In genomic region chr10:63563623-63564022, GRCh38 we compare ENCODE assay signal across 20 cellular contexts.
"Had no signal": no experiment of that assay in that cellular context is flagged by ENCODE, and none has a peak within 500 bp of the region (broad histone marks: within the 10 kb centered on the region; RNA-seq: fewer than 3 reads in every experiment).

No MANE protein-coding gene starts in this region.

- H3K27ac ChIP-seq: body of pancreas, esophagus squamous epithelium, testis, upper lobe of left lung had no signal

- H3K36me3 Mint-ChIP-seq: stimulated activated memory B cell treated with anti-CD40 and anti-IgM and Interleukin-4, amounts not matched to agents 10 μg/mL and 1 μg/mL and 100 μg/mL, for 72 hours had no signal

- H3K27me3 ChIP-seq: body of pancreas, esophagus squamous epithelium, testis, upper lobe of left lung had no signal

- H3K9me3 Mint-ChIP-seq: activated naive CD8-positive, alpha-beta T cell treated with anti-CD3 and anti-CD28 coated beads, Interleukin-2, amount 10 ng/mL, durations not matched to agents 7 days and 5 days; activated T-helper 2 cell treated with anti-CD3 and anti-CD28 coated beads, Interferon-gamma antibody, Interleukin-2, Interleukin-4, amounts not matched to agents 10 μg/mL and 5 μg/mL and 100 μg/mL, durations not matched to agents 14 hours and 24 hours and 36 hours; immature natural killer cell; memory B cell; naive thymus-derived CD8-positive, alpha-beta T cell; stimulated activated memory B cell treated with anti-CD40 and anti-IgM and Interleukin-4, amounts not matched to agents 10 μg/mL and 1 μg/mL and 100 μg/mL, for 72 hours; T-helper 1 cell treated with Interleukin-12 subunit alpha and Interleukin-12 subunit beta and Interleukin-4 antibody, amounts not matched to agents 30 μg/mL and 1 μg/mL, for 36 hours had no signal

- H3K27ac Mint-ChIP-seq: activated CD4-positive, alpha-beta T cell treated with anti-CD3 and anti-CD28 coated beads for 36 hours; activated naive CD8-positive, alpha-beta T cell treated with anti-CD3 and anti-CD28 coated beads, Interleukin-2, amount 10 ng/mL, durations not matched to agents 7 days and 5 days; activated T-helper 2 cell treated with anti-CD3 and anti-CD28 coated beads, Interferon-gamma antibody, Interleukin-2, Interleukin-4, amounts not matched to agents 10 μg/mL and 5 μg/mL and 100 μg/mL, durations not matched to agents 14 hours and 24 hours and 36 hours; immature natural killer cell; memory B cell; stimulated activated memory B cell treated with anti-CD40 and anti-IgM and Interleukin-4, amounts not matched to agents 10 μg/mL and 1 μg/mL and 100 μg/mL, for 72 hours; T-helper 1 cell treated with Interleukin-12 subunit alpha and Interleukin-12 subunit beta and Interleukin-4 antibody, amounts not matched to agents 30 μg/mL and 1 μg/mL, for 36 hours had no signal

- H3K27me3 Mint-ChIP-seq: activated CD4-positive, alpha-beta T cell treated with anti-CD3 and anti-CD28 coated beads for 36 hours; activated naive CD8-positive, alpha-beta T cell treated with anti-CD3 and anti-CD28 coated beads, Interleukin-2, amount 10 ng/mL, durations not matched to agents 7 days and 5 days; memory B cell; naive thymus-derived CD8-positive, alpha-beta T cell; stimulated activated memory B cell treated with anti-CD40 and anti-IgM and Interleukin-4, amounts not matched to agents 10 μg/mL and 1 μg/mL and 100 μg/mL, for 72 hours had no signal

- ATAC-seq: activated CD4-positive, alpha-beta T cell treated with anti-CD3 and anti-CD28 coated beads for 36 hours; body of pancreas; naive thymus-derived CD8-positive, alpha-beta T cell; stimulated activated memory B cell treated with anti-CD40 and anti-IgM and Interleukin-4, amounts not matched to agents 10 μg/mL and 1 μg/mL and 100 μg/mL, for 72 hours had no signal

- H3K4me3 ChIP-seq: body of pancreas, esophagus squamous epithelium, testis, upper lobe of left lung had no signal

- H3K9me3 ChIP-seq: body of pancreas, esophagus squamous epithelium, testis, upper lobe of left lung had no signal

- H3K4me1 Mint-ChIP-seq: memory B cell had no signal

- H3K4me3 Mint-ChIP-seq: activated CD4-positive, alpha-beta T cell treated with anti-CD3 and anti-CD28 coated beads for 36 hours; activated naive CD8-positive, alpha-beta T cell treated with anti-CD3 and anti-CD28 coated beads, Interleukin-2, amount 10 ng/mL, durations not matched to agents 7 days and 5 days; immature natural killer cell; memory B cell; naive thymus-derived CD8-positive, alpha-beta T cell; stimulated activated memory B cell treated with anti-CD40 and anti-IgM and Interleukin-4, amounts not matched to agents 10 μg/mL and 1 μg/mL and 100 μg/mL, for 72 hours; T-helper 1 cell treated with Interleukin-12 subunit alpha and Interleukin-12 subunit beta and Interleukin-4 antibody, amounts not matched to agents 30 μg/mL and 1 μg/mL, for 36 hours had no signal

- DNase-seq: activated CD4-positive, alpha-beta T cell treated with anti-CD3 and anti-CD28 coated beads for 36 hours; activated CD4-positive, alpha-beta T cell treated with anti-CD3 and anti-CD28 coated beads, Interleukin-2, amount 50 U/mL, for 48 hours; activated naive CD4-positive, alpha-beta T cell treated with Interleukin-2 at 50 U/mL for 16 hours; activated naive CD8-positive, alpha-beta T cell treated with anti-CD3 and anti-CD28 coated beads, Interleukin-2, amount 10 ng/mL, durations not matched to agents 7 days and 5 days; activated T-cell treated with anti-CD3 and anti-CD28 coated beads for 4 hours; body of pancreas; central memory CD4-positive, alpha-beta T cell; cortex of kidney; effector CD8-positive, alpha-beta T cell; esophagus squamous epithelium; immature natural killer cell; kidney glomerular epithelial cell; naive thymus-derived CD8-positive, alpha-beta T cell; stimulated activated CD4-positive, alpha-beta T cell treated with anti-CD3 and anti-CD28 coated beads, Interleukin-4, amount 100 ng/mL, for 4 hours; testis; upper lobe of left lung had no signal

- H3K4me1 ChIP-seq: body of pancreas, esophagus squamous epithelium, testis had no signal
